Comparison of ENCODE assay signal across 7 cellular contexts in the genomic region with DNA sequence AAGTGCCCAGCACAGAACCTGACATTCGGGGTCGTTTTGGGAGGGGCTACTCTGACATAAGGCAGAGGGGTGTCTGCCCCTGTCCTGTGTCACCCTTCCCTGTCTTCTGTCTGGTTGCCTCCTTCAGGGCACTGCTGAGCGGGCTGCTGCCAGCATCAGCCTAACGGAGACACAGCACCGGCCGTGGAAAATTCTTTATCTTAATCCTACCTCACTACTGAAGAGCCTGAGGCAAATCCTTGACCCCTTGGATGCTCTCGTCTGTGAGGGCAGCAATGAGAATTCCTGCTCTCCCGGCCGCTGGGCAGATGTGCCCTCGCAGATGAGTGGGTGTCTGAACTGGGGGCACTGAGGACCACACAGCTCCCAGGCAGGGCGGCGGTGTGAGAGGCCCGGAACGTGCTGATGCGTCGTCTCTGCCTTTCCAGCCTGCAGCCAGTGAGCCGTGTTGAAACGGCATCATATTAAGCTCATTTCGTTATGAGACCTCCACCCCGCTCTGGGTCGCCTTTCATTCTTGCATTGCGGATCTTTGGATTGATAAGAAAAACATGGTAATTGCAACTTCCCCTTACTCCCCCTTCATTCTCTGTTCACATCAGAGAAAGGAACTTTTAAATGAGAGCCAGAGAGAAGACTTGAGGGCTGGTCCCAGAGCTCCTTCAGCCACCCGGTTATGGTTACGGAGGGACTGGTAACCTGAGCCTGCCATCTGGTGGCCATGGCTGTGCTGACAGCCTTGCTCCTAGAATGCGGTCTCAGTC.
DNase-seq lines count a peak whose midpoint lies in the region; ATAC-seq and TF ChIP-seq lines count a peak whose summit lies in the region.

No MANE protein-coding gene starts in this region.

- no peaks in the 10 kb centered on the region for H3K27me3 ChIP-seq in ascending aorta
- peaks cover 16 to 23% (median 20%) of the 10 kb centered on the region in 3 donors for H3K27me3 ChIP-seq in gastrocnemius medialis

- TF ChIP-seq CTCF in GM12872 (IDR thresholded peaks at IDR 0.05; ENCODE audit: insufficient read depth, low read depth, low read length) (peak; percentile 95), ascending aorta (IDR thresholded peaks at IDR 0.05) (peak; percentile 75 to 85 (median 83)), gastrocnemius medialis (IDR thresholded peaks at IDR 0.05 in 4 of 5, conservative IDR thresholded peaks at IDR 0.05 in 1 of 5) (peak; percentile 64 to 88 (median 76))

- H3K4me1 ChIP-seq in ascending aorta (peaks cover 7 to 15% of the 10 kb centered on the region in 2 donors), gastrocnemius medialis (peaks cover 0 to 7% of the 10 kb centered on the region in 2 donors)

- DNase-seq in NAMALWA (ENCODE audit: low spot score) (peak; percentile 76), SW 1271 (lab: John Stamatoyannopoulos, UW) (peak; percentile 8 to 49), ascending aorta (ENCODE audit: low spot score in 2 of 2) (peak in 1 of 2 donors; percentile 89), hypothalamus (lab: John Stamatoyannopoulos, UW) (peak in 40 of 51 donors; percentile 12 to 79 (median 56)), gastrocnemius medialis (peak; percentile 34 to 58)

- no peak overlapping the region for H3K27ac ChIP-seq in ascending aorta
- no peak overlapping the region for H3K27ac ChIP-seq in gastrocnemius medialis

- H3K4me3 ChIP-seq in ascending aorta (peak overlapping the region; percentile 28 to 51), gastrocnemius medialis (peak overlapping the region in 2 of 4 donors; percentile 8 to 11)

- no peaks in the 10 kb centered on the region for H3K9me3 ChIP-seq in ascending aorta
- H3K9me3 ChIP-seq in gastrocnemius medialis = no peaks in the 10 kb centered on the region

- ATAC-seq in HG02610 (IDR thresholded peaks at IDR 0.05; ENCODE audit: unreplicated experiment) (peak; percentile 93), gastrocnemius medialis (peak; percentile 93 to 94)

- H3K36me3 ChIP-seq in ascending aorta (no peaks in the 10 kb centered on the region), gastrocnemius medialis (no peaks in the 10 kb centered on the region)

- in situ Hi-C loops in gastrocnemius medialis (cut with MboI; ENCODE audit: low sequenced_read_pairs in 4 of 4) = loop anchor here in 3 of 4 donors (25.0 kb wide), 2 partner anchors 336 to 486 kb away; partner anchors contain the start of gene SLC5A9 (in 2 of the 3)

- no peak for TF ChIP-seq POLR2A in gastrocnemius medialis (IDR thresholded peaks at IDR 0.05)

- intact Hi-C loops in ascending aorta (cut with DNase I) = loop anchor here (1.0 to 5.0 kb wide), 3 partner anchors 294 to 534 kb away; partner anchors contain the start of gene PDZK1IP1
- intact Hi-C loops in gastrocnemius medialis (cut with DNase I; ENCODE audit: low total_unique reads) = loop anchor here (5.0 kb wide), 3 partner anchors 199 to 339 kb away; no protein-coding TSS in a partner anchor
